Comparison of ENCODE assay signal across 8 cellular contexts in the genomic region with DNA sequence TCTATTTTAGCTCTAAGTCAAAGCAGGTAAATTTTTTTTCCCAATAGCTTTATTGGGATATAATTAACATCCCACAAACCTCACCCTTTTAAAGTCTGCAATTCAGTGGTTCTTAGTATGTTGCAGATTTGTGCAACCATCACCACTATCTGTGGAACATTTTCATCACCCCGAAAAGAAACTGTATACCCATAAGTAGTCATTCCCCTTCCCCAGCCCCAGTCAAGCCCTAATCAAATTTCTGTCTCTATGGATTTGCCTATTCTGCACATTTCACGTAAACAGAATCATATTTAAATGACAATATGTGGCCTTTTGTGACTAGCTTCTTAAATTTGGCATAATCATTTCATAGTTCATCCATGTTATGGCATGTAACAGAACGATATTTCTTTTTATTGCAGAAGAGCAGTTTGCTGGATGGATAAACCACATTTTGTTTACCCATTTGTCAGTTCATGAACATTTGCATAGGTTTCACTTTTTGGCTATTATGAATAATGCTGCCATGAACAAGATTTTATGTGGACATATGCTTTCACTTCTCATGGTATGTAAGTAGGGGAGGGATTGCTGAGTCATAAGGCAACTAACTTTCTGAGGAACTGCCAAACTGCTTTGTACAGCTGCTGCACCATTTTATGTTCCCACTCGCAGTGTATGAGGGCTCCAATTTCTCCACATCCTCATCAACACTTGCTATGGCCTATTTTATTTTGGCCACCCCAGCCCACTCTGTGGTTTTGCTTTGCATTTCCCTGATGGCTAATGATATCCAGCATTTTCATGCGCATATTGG. TPM values are rescaled to one million over a fixed set of nuclear protein-coding genes. Genes with fewer than 3 reads are reported as not detected.
DNase-seq lines count a peak whose midpoint lies in the region; ATAC-seq and TF ChIP-seq lines count a peak whose summit lies in the region.

No MANE protein-coding gene starts in this region.

- H3K4me1 ChIP-seq in SK-N-SH (ENCODE audit: control insufficient read depth in 1 of 2, insufficient read depth in 2 of 2, low read depth in 1 of 2, low read length in 1 of 2) = peaks cover 0 to 3% of the 10 kb centered on the region in 2 experiments; a peak in 2 of 4 replicates
- H3K4me1 ChIP-seq in Caco-2 = peaks cover 9% of the 10 kb centered on the region; the same call in 1 of the 2 replicates

- no TSS peak for BruUV-seq in Caco-2 (replicated peaks; lab: Mats Ljungman, UMichigan)

- no peaks in the 10 kb centered on the region for H3K9me3 Mint-ChIP-seq in Caco-2 (ENCODE audit: unreplicated experiment)

- 40% methylated on average over 5 of the region's 5 CpGs for WGBS in SK-N-SH (ENCODE audit: low lambda C conversion rate)

- peak overlapping the region; percentile 65; the same call in 1 of the 2 replicates for H3K4me2 ChIP-seq in SK-N-SH

- ATAC-seq in GM19043 (IDR thresholded peaks at IDR 0.05; ENCODE audit: low read depth, unreplicated experiment) = peak; percentile 100
- ATAC-seq in HG03097 (IDR thresholded peaks at IDR 0.05; ENCODE audit: low FRiP score, unreplicated experiment) = peak; percentile 96
- ATAC-seq in left lobe of liver = peak; percentile 33

- H3K36me3 Mint-ChIP-seq in Caco-2 (ENCODE audit: insufficient read depth, unreplicated experiment) = no peaks in the 10 kb centered on the region

- no peaks in the 10 kb centered on the region for H4K20me1 ChIP-seq in SK-N-SH (ENCODE audit: insufficient read depth)

- TF ChIP-seq EP300 in SK-N-SH (IDR thresholded peaks at IDR 0.05; ENCODE audit: borderline replicate concordance in 1 of 2, low read depth in 1 of 2, low read length in 1 of 2) = peak in 1 of 2 experiments; percentile 8; a peak in 1 of 4 replicates

- intact Hi-C loops in Caco-2 (cut with micrococcal nuclease; ENCODE audit: unreplicated experiment) = no loop called here

- DNase-seq in BJ (ENCODE audit: low read depth) = peak; percentile 62
- no peak for DNase-seq in SK-N-SH
- DNase-seq in left lobe of liver (ENCODE audit: low spot score) = no peak
- DNase-seq in Caco-2 = no peak
- no peak for DNase-seq in effector CD4-positive, alpha-beta T cell
- DNase-seq in NCI-H1417 treated with DMSO at 0.1 percent for 48 hours (lab: John Stamatoyannopoulos, UW) = no peak

- H2AFZ ChIP-seq in SK-N-SH (ENCODE audit: low read depth) = peak overlapping the region; percentile 86

- H3K27me3 Mint-ChIP-seq in Caco-2 (ENCODE audit: insufficient read depth, unreplicated experiment) = no peaks in the 10 kb centered on the region

- H3K9ac ChIP-seq in SK-N-SH = no peak overlapping the region

- H3K4me3 ChIP-seq in BJ (ENCODE audit: low read depth, low read length) (no peak overlapping the region), SK-N-SH (ENCODE audit: low read depth in 2 of 2, low read length in 1 of 2) (peak overlapping the region in 1 of 2 experiments; percentile 47; a peak in 2 of 4 replicates), Caco-2 (ENCODE audit: low read depth, low read length) (no peak overlapping the region)

- H3K36me3 ChIP-seq in BJ (ENCODE audit: control insufficient read depth, insufficient read depth, low read length) (no peaks in the 10 kb centered on the region), SK-N-SH (replicated peaks in 1 of 2; ENCODE audit: control insufficient read depth in 1 of 2, insufficient read depth in 2 of 2, low read length in 1 of 2) (no peaks in the 10 kb centered on the region), Caco-2 (ENCODE audit: control insufficient read depth, insufficient read depth, low read length) (no peaks in the 10 kb centered on the region)

- TF ChIP-seq CTCF in BJ (IDR thresholded peaks at IDR 0.05; ENCODE audit: insufficient read depth, low read depth, low read length) (no peak), SK-N-SH (IDR thresholded peaks at IDR 0.05) (no peak), Caco-2 (IDR thresholded peaks at IDR 0.05; ENCODE audit: insufficient read depth in 1 of 2, low read depth in 1 of 2, low read length in 1 of 2, severe bottlenecking in 1 of 2, unreplicated experiment in 1 of 2) (no peak)

- H3K9me3 ChIP-seq in SK-N-SH = no peaks in the 10 kb centered on the region
- no peaks in the 10 kb centered on the region for H3K9me3 ChIP-seq in Caco-2

- no peak overlapping the region for H3K27ac Mint-ChIP-seq in Caco-2 (ENCODE audit: unreplicated experiment)

- no peaks in the 10 kb centered on the region for H3F3A ChIP-seq in SK-N-SH (replicated peaks; ENCODE audit: insufficient read depth)

- no peak for TF ChIP-seq RAD21 in SK-N-SH (IDR thresholded peaks at IDR 0.05; ENCODE audit: low read length)

- H3K4me1 Mint-ChIP-seq in Caco-2 (ENCODE audit: low read depth, unreplicated experiment) = peaks cover 8% of the 10 kb centered on the region

- H3K9me2 ChIP-seq in SK-N-SH = no peaks in the 10 kb centered on the region

- no peak overlapping the region for H3K4me3 Mint-ChIP-seq in Caco-2 (ENCODE audit: unreplicated experiment)

- POLR2A ChIA-PET in BJ (lab: Charles Lee) (no interaction called here), SK-N-SH (lab: Yijun Ruan, JAX) (no interaction called here), Caco-2 (lab: Charles Lee) (no interaction called here)

- no peaks in the 10 kb centered on the region for H3K27me3 ChIP-seq in BJ (ENCODE audit: control insufficient read depth, insufficient read depth, low read length)
- no peaks in the 10 kb centered on the region for H3K27me3 ChIP-seq in SK-N-SH (ENCODE audit: insufficient read depth)
- H3K27me3 ChIP-seq in Caco-2 (replicated peaks; ENCODE audit: control insufficient read depth, insufficient read depth, low read length) = no peaks in the 10 kb centered on the region

- H3K79me2 ChIP-seq in SK-N-SH (ENCODE audit: insufficient read depth) = no peaks in the 10 kb centered on the region; the same call in 1 of the 2 replicates

- CTCF ChIA-PET in BJ (lab: Yijun Ruan, JAX) (no interaction called here), SK-N-SH (lab: Yijun Ruan, JAX) (no interaction called here), Caco-2 (lab: Charles Lee) (no interaction called here)

- H3K27ac ChIP-seq in SK-N-SH (ENCODE audit: low read depth in 2 of 2, low read length in 1 of 2) = peak overlapping the region in 1 of 2 experiments; percentile 52; a peak in 1 of 4 replicates

TF ChIP-seq in SK-N-SH, 30 proteins besides CTCF, POLR2A, EP300 and RAD21:
- TF ChIP-seq EZH2phosphoT487 (IDR thresholded peaks at IDR 0.05; ENCODE audit: borderline replicate concordance, low read depth) = no peak
- 0 out of 2 replicates have a peak, but pooled peaks have one; percentile 30 for TF ChIP-seq MAX (IDR thresholded peaks at IDR 0.05; ENCODE audit: low read depth)
- peak; percentile 80 for TF ChIP-seq TCF12 (IDR thresholded peaks at IDR 0.05)
- TF ChIP-seq NFIC (IDR thresholded peaks at IDR 0.05; ENCODE audit: borderline replicate concordance) = peak; percentile 32; the same call in 1 of the 2 replicates
- TF ChIP-seq FOSL2 (IDR thresholded peaks at IDR 0.05; ENCODE audit: borderline replicate concordance, low read depth) = peak; percentile 71; the same call in 1 of the 2 replicates
- peak; percentile 52; the same call in 1 of the 2 replicates for TF ChIP-seq JUND (IDR thresholded peaks at IDR 0.05)

RNA-seq across cellular contexts. Expression of gene SLC46A3, which starts 10.9 kb away (rescaled TPM):
- 5.9 and 7.8 TPM in 2 replicates for polyA plus RNA-seq in BJ (2011; rRNA removed)
- polyA minus RNA-seq in BJ (2011; rRNA and poly(A)+ RNA removed) = 2.2 and 2.6 TPM in 2 replicates
- 2.0 and 3.2 TPM in 2 replicates for polyA plus RNA-seq in SK-N-SH (2012; rRNA removed)
- polyA plus RNA-seq in SK-N-SH (2012; cell fraction: cytosol; rRNA removed) = 2.5 and 2.9 TPM in 2 replicates
- polyA plus RNA-seq in SK-N-SH (2012; cell fraction: nucleus; rRNA removed) = 3.7 and 5.5 TPM in 2 replicates
- 39.2 TPM for total RNA-seq in left lobe of liver
- 2.0 and 2.3 TPM in 2 replicates for total RNA-seq in Caco-2 (2022)

RNA-seq across cellular contexts. Expression of gene POMP, which starts 48.9 kb away (rescaled TPM):
- polyA plus RNA-seq in BJ (2011; rRNA removed) = 25.9 and 94.0 TPM in 2 replicates
- 20.3 and 23.1 TPM in 2 replicates for polyA minus RNA-seq in BJ (2011; rRNA and poly(A)+ RNA removed)
- polyA plus RNA-seq in SK-N-SH (2012; rRNA removed) = 37.1 and 39.8 TPM in 2 replicates
- 64.5 and 103 TPM in 2 replicates for polyA plus RNA-seq in SK-N-SH (2012; cell fraction: cytosol; rRNA removed)
- polyA plus RNA-seq in SK-N-SH (2012; cell fraction: nucleus; rRNA removed) = 10.1 and 16.0 TPM in 2 replicates
- 28.9 TPM for total RNA-seq in left lobe of liver
- 116 and 125 TPM in 2 replicates for total RNA-seq in Caco-2 (2022)

Comparison
In these comparisons a context has a peak if more than half of its experiments do, and no peak if none do; other contexts are left out.
1. ATAC-seq: peak in every context shown above with its lines; median percentile 100 in GM19043; 96 in HG03097; 33 in left lobe of liver.
2. RNA of gene SLC46A3, which starts 10.9 kb away (total RNA-seq): 39.2 TPM in left lobe of liver (single experiment); 2.0 to 2.3 TPM in Caco-2; every median in the first group is over 10 times any median in the second.